8 cellular contexts compared by ENCODE assay signal in genomic region chr15:40282144-40282869, GRCh38. TPM values are rescaled to one million over a fixed set of nuclear protein-coding genes. Genes with fewer than 3 reads are reported as not detected.
A peak's percentile ranks its signal among the peaks of the same experiment; 100 is the strongest.
DNase-seq lines count a peak whose midpoint lies in the region; ATAC-seq and TF ChIP-seq lines count a peak whose summit lies in the region.

No MANE protein-coding gene starts in this region.

- H3K27me3 Mint-ChIP-seq in activated CD8-positive, alpha-beta T cell treated with anti-CD3 and anti-CD28 coated beads for 36 hours: peaks cover 25% of the 10 kb centered on the region
- H3K27me3 Mint-ChIP-seq in nephron progenitor cell (ENCODE audit: low read depth, poor library complexity): peaks cover 95% of the 10 kb centered on the region

- no peak overlapping the region for H3K27ac ChIP-seq in esophagus muscularis mucosa (replicated peaks in 1 of 4)

- CTCF ChIA-PET in activated CD8-positive, alpha-beta T cell treated with anti-CD3 and anti-CD28 coated beads for 36 hours (lab: Charles Lee): interaction anchor here (0.7 to 4.0 kb wide), 8 partner anchors 8 to 65 kb away, joined by 3 to 44 read pairs (median 4); partner anchors contain the start of gene PLCB2

- intact Hi-C loops in activated CD8-positive, alpha-beta T cell treated with anti-CD3 and anti-CD28 coated beads for 36 hours (cut with micrococcal nuclease): no loop called here
- intact Hi-C loops in esophagus muscularis mucosa (cut with DNase I): loop anchor here (5.0 kb wide), 1 partner anchor 35 kb away; no protein-coding TSS in a partner anchor

- peak; percentile 71 for ATAC-seq in activated CD8-positive, alpha-beta T cell treated with anti-CD3 and anti-CD28 coated beads for 36 hours
- ATAC-seq in GM18870 (IDR thresholded peaks at IDR 0.05; ENCODE audit: unreplicated experiment): no peak

- TF ChIP-seq POLR2A in esophagus muscularis mucosa (IDR thresholded peaks at IDR 0.05; ENCODE audit: low read depth): no peak

- no peak overlapping the region for H3K27ac Mint-ChIP-seq in activated CD8-positive, alpha-beta T cell treated with anti-CD3 and anti-CD28 coated beads for 36 hours
- H3K27ac Mint-ChIP-seq in nephron progenitor cell: no peak overlapping the region

- whole genome bisulfite sequencing in esophagus muscularis mucosa: 4% methylated on average over 5 of the region's 93 CpGs

- H3K4me1 Mint-ChIP-seq in activated CD8-positive, alpha-beta T cell treated with anti-CD3 and anti-CD28 coated beads for 36 hours (ENCODE audit: low read depth): no peaks in the 10 kb centered on the region
- H3K4me1 Mint-ChIP-seq in nephron progenitor cell: peaks cover 42% of the 10 kb centered on the region

- H3K4me3 Mint-ChIP-seq in activated CD8-positive, alpha-beta T cell treated with anti-CD3 and anti-CD28 coated beads for 36 hours: peak overlapping the region; percentile 58
- peak overlapping the region; percentile 55 for H3K4me3 Mint-ChIP-seq in nephron progenitor cell

- POLR2A ChIA-PET in activated CD8-positive, alpha-beta T cell treated with anti-CD3 and anti-CD28 coated beads for 36 hours (lab: Charles Lee): interaction anchor here (1.9 kb wide), 1 partner anchor 25 kb away, joined by 5 read pairs; no protein-coding TSS in a partner anchor

- peaks cover 26 to 80% (median 43%) of the 10 kb centered on the region in 4 donors for H3K27me3 ChIP-seq in esophagus muscularis mucosa

- H3K4me3 ChIP-seq in esophagus muscularis mucosa: peak overlapping the region; percentile 53 to 59 (median 54)

- H3K36me3 Mint-ChIP-seq in activated CD8-positive, alpha-beta T cell treated with anti-CD3 and anti-CD28 coated beads for 36 hours (ENCODE audit: low read depth): no peaks in the 10 kb centered on the region
- no peaks in the 10 kb centered on the region for H3K36me3 Mint-ChIP-seq in nephron progenitor cell (ENCODE audit: low read depth)

- TF ChIP-seq EP300 in esophagus muscularis mucosa (IDR thresholded peaks at IDR 0.05): no peak

- DNase-seq in SKM-1 treated with dmso at 0.1 percent for 144 hours (lab: John Stamatoyannopoulos, UW; ENCODE audit: unreplicated experiment) (peak; percentile 43), SKM-1 (lab: John Stamatoyannopoulos, UW; ENCODE audit: unreplicated experiment) (no peak), NCI-H510A (lab: John Stamatoyannopoulos, UW) (peak; percentile 30), esophagus muscularis mucosa (ENCODE audit: extremely low spot score) (no peak), nephron progenitor cell (peak; percentile 72), NCI-H2029 (lab: John Stamatoyannopoulos, UW) (no peak)
- DNase-seq in activated CD8-positive, alpha-beta T cell treated with anti-CD3 and anti-CD28 coated beads for 36 hours: peak; percentile 62

- no peaks in the 10 kb centered on the region for H3K36me3 ChIP-seq in esophagus muscularis mucosa

- peak; percentile 66 for TF ChIP-seq CTCF in activated CD8-positive, alpha-beta T cell treated with anti-CD3 and anti-CD28 coated beads for 36 hours (IDR thresholded peaks at IDR 0.05)
- TF ChIP-seq CTCF in esophagus muscularis mucosa (IDR thresholded peaks at IDR 0.05): peak; percentile 22 to 36 (median 34)
- TF ChIP-seq CTCF in nephron progenitor cell (IDR thresholded peaks at IDR 0.05): no peak

- peaks cover 33 to 38% (median 37%) of the 10 kb centered on the region in 4 donors for H3K4me1 ChIP-seq in esophagus muscularis mucosa

- H3K9me3 ChIP-seq in esophagus muscularis mucosa: no peaks in the 10 kb centered on the region

- no peaks in the 10 kb centered on the region for H3K9me3 Mint-ChIP-seq in activated CD8-positive, alpha-beta T cell treated with anti-CD3 and anti-CD28 coated beads for 36 hours
- no peaks in the 10 kb centered on the region for H3K9me3 Mint-ChIP-seq in nephron progenitor cell

RNA-seq across cellular contexts. Expression of gene ANKRD63, which starts 0.6 kb away (rescaled TPM):
- not detected for total RNA-seq in activated CD8-positive, alpha-beta T cell treated with anti-CD3 and anti-CD28 coated beads for 36 hours
- total RNA-seq in esophagus muscularis mucosa: not detected

RNA-seq across cellular contexts. Expression of gene PLCB2, which starts 25.4 kb away (rescaled TPM):
- 10 to 100 TPM; 44.6 to 58.8 TPM for total RNA-seq in activated CD8-positive, alpha-beta T cell treated with anti-CD3 and anti-CD28 coated beads for 36 hours
- total RNA-seq in esophagus muscularis mucosa: 10 to 100 TPM in 1 of 4 donors, 1 to 10 TPM in 3; 5.8 to 13.3 (median 9.7) TPM

RNA-seq across cellular contexts. Expression of gene INAFM2, which starts 41.2 kb away (rescaled TPM):
- 10 to 100 TPM; 15.0 to 16.9 TPM for total RNA-seq in activated CD8-positive, alpha-beta T cell treated with anti-CD3 and anti-CD28 coated beads for 36 hours
- total RNA-seq in esophagus muscularis mucosa: 10 to 100 TPM; 39.0 to 41.3 (median 40.7) TPM

RNA-seq across cellular contexts. Expression of gene PAK6, which starts 43.4 kb away (rescaled TPM):
- total RNA-seq in activated CD8-positive, alpha-beta T cell treated with anti-CD3 and anti-CD28 coated beads for 36 hours: under 1 TPM; 0.67 to 0.83 TPM
- total RNA-seq in esophagus muscularis mucosa: under 1 TPM in 3 of 4 donors, not detected in 1; 0.33 to 0.52 (median 0.45) TPM

RNA-seq across cellular contexts. Expression of gene CCDC9B, which starts 58.4 kb away (rescaled TPM):
- 1 to 10 TPM; 1.4 to 2.3 TPM for total RNA-seq in activated CD8-positive, alpha-beta T cell treated with anti-CD3 and anti-CD28 coated beads for 36 hours
- total RNA-seq in esophagus muscularis mucosa: 10 to 100 TPM; 22.9 to 82.6 (median 56.3) TPM

Comparison
In these comparisons a context has a peak if more than half of its experiments do, and no peak if none do; other contexts are left out.
1. DNase-seq: peak in SKM-1 treated with dmso at 0.1 percent for 144 hours (single experiment), NCI-H510A (single experiment), activated CD8-positive, alpha-beta T cell treated with anti-CD3 and anti-CD28 coated beads for 36 hours (single experiment) and nephron progenitor cell (single experiment); none in SKM-1 (single experiment), esophagus muscularis mucosa (single experiment) and NCI-H2029 (single experiment).